ENCODE assay signal across 23 cellular contexts in the genomic region with DNA sequence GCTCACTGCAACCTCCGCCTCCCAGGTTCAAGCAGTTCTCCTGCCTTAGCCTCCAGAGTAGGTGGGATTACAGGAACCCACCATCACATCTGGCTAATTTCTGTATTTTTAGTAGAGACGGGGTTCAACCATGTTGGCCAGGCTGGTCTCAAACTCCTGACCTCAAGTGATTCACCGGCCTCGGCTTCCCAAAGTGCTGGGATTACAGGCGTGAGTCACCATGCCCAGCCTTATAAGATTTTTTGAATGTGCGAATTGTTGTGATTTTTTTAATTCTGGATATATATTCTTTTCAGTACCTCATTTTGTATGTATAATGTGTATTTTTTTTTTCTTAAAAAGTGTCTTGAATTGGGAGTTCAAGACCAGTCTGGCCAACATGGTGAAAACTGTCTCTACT. TPM values are rescaled to one million over a fixed set of nuclear protein-coding genes. Genes with fewer than 3 reads are reported as not detected.
DNase-seq lines count a peak whose midpoint lies in the region; TF ChIP-seq lines count a peak whose summit lies in the region.
"Had no signal": no experiment of that assay in that cellular context is flagged by ENCODE, and none has a peak within 500 bp of the region (broad histone marks: within the 10 kb centered on the region; RNA-seq: fewer than 3 reads in every experiment).

No MANE protein-coding gene starts in this region.

- no peak overlapping the region for H2BK120ac ChIP-seq in neuronal stem cell (ENCODE audit: low read depth, low read length)

- DNase-seq in HCEC 1CT (peak; percentile 40), M059J (ENCODE audit: low read depth) (peak; percentile 73), brain microvascular endothelial cell (peak; percentile 71), SIG-M5 treated with dmso at 0.1 percent for 504 hours (lab: John Stamatoyannopoulos, UW; ENCODE audit: unreplicated experiment) (no peak), NCI-H2029 (lab: John Stamatoyannopoulos, UW) (no peak), neuronal stem cell (ENCODE audit: low spot score) (no peak), stomach (no peak)
- DNase-seq: BE2C; Calu3; CD8-positive, alpha-beta memory T cell; DMS79 treated with DMSO at 0.1 percent for 48 hours; MV-4-11; NCI-H1105; NCI-H146; NCI-H1930; NCI-H526 treated with DMSO at 0.1 percent for 48 hours; SHP77 treated with DMSO at 0.1 percent for 48 hours; SW 1271; T-helper 9 cell had no signal

- H4K8ac ChIP-seq in neuronal stem cell (ENCODE audit: low read depth, low read length), result no peak overlapping the region

- H3K79me1 ChIP-seq in neuronal stem cell (ENCODE audit: low read depth, low read length), result no peaks in the 10 kb centered on the region

- H2AK5ac ChIP-seq in neuronal stem cell (ENCODE audit: low read depth, low read length), result no peak overlapping the region

- no peak overlapping the region for H2BK5ac ChIP-seq in neuronal stem cell (ENCODE audit: low read length)

- no peak overlapping the region for H2BK15ac ChIP-seq in neuronal stem cell (ENCODE audit: low read length)

- intact Hi-C loops in stomach (cut with DNase I; ENCODE audit: low total_unique reads), result no loop called here

- no peak overlapping the region for H2AFZ ChIP-seq in neuronal stem cell (ENCODE audit: low read length)

- TF ChIP-seq EP300 in stomach (IDR thresholded peaks at IDR 0.05), result no peak

- no peak overlapping the region for H3K9ac ChIP-seq in neuronal stem cell (ENCODE audit: low read depth, low read length, poor library complexity)
- H3K9ac ChIP-seq: KMS-11 had no signal

- no peak for TF ChIP-seq POLR2A in stomach (IDR thresholded peaks at IDR 0.05)

- H3K27ac ChIP-seq in brain microvascular endothelial cell (no peak overlapping the region), neuronal stem cell (replicated peaks; ENCODE audit: low read length) (no peak overlapping the region), stomach (no peak overlapping the region)
- H3K27ac ChIP-seq: KMS-11, SK-N-MC had no signal

- H3K4me1 ChIP-seq in neuronal stem cell (ENCODE audit: control insufficient read depth in 2 of 2, insufficient read depth in 1 of 2, low read depth in 1 of 2, low read length in 2 of 2), result peaks cover 0 to 3% of the 10 kb centered on the region in 2 donors
- H3K4me1 ChIP-seq in stomach, result peaks cover 0 to 10% (median 8%) of the 10 kb centered on the region in 4 donors

- no peaks in the 10 kb centered on the region for H3K36me3 ChIP-seq in brain microvascular endothelial cell (replicated peaks)
- H3K36me3 ChIP-seq in neuronal stem cell (replicated peaks in 1 of 2; ENCODE audit: control insufficient read depth in 2 of 2, insufficient read depth in 2 of 2, low read length in 2 of 2), result no peaks in the 10 kb centered on the region
- H3K36me3 ChIP-seq in stomach, result no peaks in the 10 kb centered on the region
- H3K36me3 ChIP-seq: BE2C had no signal

- in situ Hi-C loops in brain microvascular endothelial cell (cut with HindIII; ENCODE audit: low pct_ligation_motif_present, low sequenced_read_pairs), result no loop called here

- no peaks in the 10 kb centered on the region for H3K9me3 ChIP-seq in neuronal stem cell (replicated peaks in 1 of 2; ENCODE audit: control insufficient read depth in 2 of 2, insufficient read depth in 1 of 2, low read depth in 1 of 2, low read length in 2 of 2)
- no peaks in the 10 kb centered on the region for H3K9me3 ChIP-seq in stomach
- H3K9me3 ChIP-seq: BE2C had no signal

- H3K23ac ChIP-seq in neuronal stem cell (ENCODE audit: low read depth, low read length, poor library complexity), result no peak overlapping the region

- H3K4me3 ChIP-seq in brain microvascular endothelial cell (ENCODE audit: low read depth, low read length), result no peak overlapping the region
- H3K4me3 ChIP-seq in neuronal stem cell (ENCODE audit: low read length in 2 of 2), result no peak overlapping the region
- H3K4me3 ChIP-seq in stomach, result no peak overlapping the region
- H3K4me3 ChIP-seq: GM12878, SK-N-MC had no signal

- H3K27me3 ChIP-seq in brain microvascular endothelial cell (replicated peaks), result no peaks in the 10 kb centered on the region
- H3K27me3 ChIP-seq in neuronal stem cell (ENCODE audit: control insufficient read depth in 3 of 3, insufficient read depth in 3 of 3, low read depth in 1 of 3, low read length in 3 of 3), result peaks cover 0 to 21% (median 0%) of the 10 kb centered on the region in 3 experiments
- peaks cover 0 to 41% (median 18%) of the 10 kb centered on the region in 3 donors for H3K27me3 ChIP-seq in stomach
- H3K27me3 ChIP-seq: BE2C had no signal

- no peak overlapping the region for H2BK12ac ChIP-seq in neuronal stem cell (ENCODE audit: low read length)

- no peak overlapping the region for H4K91ac ChIP-seq in neuronal stem cell (ENCODE audit: low read depth, low read length, poor library complexity)

- no peak overlapping the region for H3K18ac ChIP-seq in neuronal stem cell (ENCODE audit: low read length)

- no peak overlapping the region for H3K14ac ChIP-seq in neuronal stem cell (ENCODE audit: low read length)

- TF ChIP-seq CTCF in brain microvascular endothelial cell (IDR thresholded peaks at IDR 0.05; ENCODE audit: low read depth, low read length, missing control alignments), result no peak
- TF ChIP-seq CTCF in stomach (IDR thresholded peaks at IDR 0.05), result no peak

- no peak overlapping the region for H3K4ac ChIP-seq in neuronal stem cell (ENCODE audit: low read length)

- no CpG with 5 or more reads among the region's 6 CpGs for WGBS in neuronal stem cell (ENCODE audit: extremely low coverage in 2 of 2, insufficient read length in 2 of 2, insufficient replicate concordance in 1 of 2), 2 donors
- WGBS in stomach, 5 donors, result 91 to 95% (median 94%) methylated on average over 6 of the region's 6 CpGs

- no peak overlapping the region for H3K4me2 ChIP-seq in neuronal stem cell (ENCODE audit: insufficient read depth, low read length, poor library complexity, severe bottlenecking)
- H3K4me2 ChIP-seq: KMS-11 had no signal

RNA-seq across cellular contexts. Expression of a gene that starts 4.2 kb away (rescaled TPM):
- 0.94 and 3.4 TPM in 2 replicates for total RNA-seq in M059J (2014; rRNA removed; shearing (Covaris generic))
- 2.3 TPM for polyA plus RNA-seq in neuronal stem cell (2013, experiment 1 of 2)
- polyA plus RNA-seq in neuronal stem cell (2013, experiment 2 of 2), result 2.2 TPM
- total RNA-seq in stomach, result 10 to 100 TPM in 1 of 5 donors, 1 to 10 TPM in 2, under 1 TPM in 2; under 0.01 to 51.0 (median 5.2) TPM
- 1 to 10 TPM in 1 of 3 donors, under 1 TPM in 2; 0.75 to 1.2 (median 0.76) TPM for polyA plus RNA-seq in stomach
- polyA plus RNA-seq: CD8-positive, alpha-beta memory T cell had no signal

RNA-seq across cellular contexts. Expression of a gene that starts 42.0 kb away (rescaled TPM):
- 3.7 and 3.9 TPM in 2 replicates for total RNA-seq in M059J (2014; rRNA removed; shearing (Covaris generic))
- 21.8 TPM for polyA plus RNA-seq in neuronal stem cell (2013, experiment 1 of 2)
- 22.5 TPM for polyA plus RNA-seq in neuronal stem cell (2013, experiment 2 of 2)
- 10 to 100 TPM in 1 of 5 donors, 1 to 10 TPM in 3, under 1 TPM in 1; 0.29 to 19.8 (median 4.6) TPM for total RNA-seq in stomach
- polyA plus RNA-seq in stomach, result 1 to 10 TPM in 1 of 3 donors, under 1 TPM in 1, not detected in 1; 1.00 to 1.0 TPM
- polyA plus RNA-seq: CD14-positive monocyte had no signal

Comparison
In these comparisons a context has a peak if more than half of its experiments do, and no peak if none do; other contexts are left out.
1. DNase-seq: peak in HCEC 1CT (single experiment), M059J (single experiment) and brain microvascular endothelial cell (single experiment); none in SIG-M5 treated with dmso at 0.1 percent for 504 hours (single experiment), NCI-H2029 (single experiment), neuronal stem cell (single experiment) and stomach (single experiment).